Comparison of ENCODE assay signal across 19 cellular contexts in genomic region chr2:71689393-71689792, GRCh38.
DNase-seq lines count a peak whose midpoint lies in the region; ATAC-seq, FAIRE-seq and TF ChIP-seq lines count a peak whose summit lies in the region.
"Had no signal": no experiment of that assay in that cellular context is flagged by ENCODE, and none has a peak within 500 bp of the region (broad histone marks: within the 10 kb centered on the region; RNA-seq: fewer than 3 reads in every experiment).

No MANE protein-coding gene starts in this region.

- peaks cover 0 to 34% (median 10%) of the 10 kb centered on the region in 9 donors for H3K4me1 ChIP-seq in heart right ventricle
- H3K4me1 ChIP-seq in H1 (replicated peaks in 1 of 4; ENCODE audit: control insufficient read depth in 3 of 4, insufficient read depth in 4 of 4, low read length in 3 of 4): peaks cover 4 to 21% (median 6%) of the 10 kb centered on the region in 4 experiments
- H3K4me1 ChIP-seq in upper lobe of right lung: no peaks in the 10 kb centered on the region
- H3K4me1 ChIP-seq in H9 (ENCODE audit: insufficient read depth, low read length): peaks cover 6% of the 10 kb centered on the region; the same call in 1 of the 2 replicates
- H3K4me1 ChIP-seq: BE2C, HAP-1 had no signal

- ATAC-seq in heart right ventricle: peak in 5 of 8 donors; percentile 13 to 30 (median 22)
- no peak for ATAC-seq in left cardiac atrium
- ATAC-seq in upper lobe of right lung: no peak
- ATAC-seq: CD8-positive, alpha-beta T cell; GM23338 had no signal

- H3K4me3 ChIP-seq in heart right ventricle: no peak overlapping the region
- no peak overlapping the region for H3K4me3 ChIP-seq in H1 (ENCODE audit: extremely low read depth in 1 of 4, insufficient read depth in 2 of 4, low read depth in 3 of 4, low read length in 4 of 4)
- no peak overlapping the region for H3K4me3 ChIP-seq in upper lobe of right lung
- H3K4me3 ChIP-seq: GM23338, HAP-1 had no signal

- H4K20me1 ChIP-seq in H1 (replicated peaks in 1 of 2; ENCODE audit: control insufficient read depth in 1 of 2, insufficient read depth in 2 of 2, low read length in 2 of 2): no peaks in the 10 kb centered on the region
- no peaks in the 10 kb centered on the region for H4K20me1 ChIP-seq in H9 (ENCODE audit: control insufficient read depth, insufficient read depth, insufficient read length)

- no peak overlapping the region for H2AFZ ChIP-seq in H1 (ENCODE audit: low read length)
- no peak overlapping the region for H2AFZ ChIP-seq in H9 (ENCODE audit: low read length)
- H2AFZ ChIP-seq: GM23338 had no signal

- H2BK20ac ChIP-seq in H1 (ENCODE audit: low read length): no peak overlapping the region
- no peak overlapping the region for H2BK20ac ChIP-seq in H9 (ENCODE audit: low read depth, low read length, poor library complexity, severe bottlenecking)

- peak in 1 of 9 donors; percentile 6 for TF ChIP-seq CTCF in heart right ventricle (IDR thresholded peaks at IDR 0.05)
- no peak for TF ChIP-seq CTCF in H1 (IDR thresholded peaks at IDR 0.05; ENCODE audit: control extremely low read depth in 1 of 3, insufficient read depth in 1 of 3, low read depth in 1 of 3, low read length in 3 of 3)
- TF ChIP-seq CTCF in upper lobe of right lung (IDR thresholded peaks at IDR 0.05): no peak
- TF ChIP-seq CTCF in H9 (conservative IDR thresholded peaks at IDR 0.05): no peak

- H2BK5ac ChIP-seq in H1 (ENCODE audit: low read depth, low read length): no peak overlapping the region
- no peak overlapping the region for H2BK5ac ChIP-seq in H9 (ENCODE audit: insufficient read length, low read length)

- H3K23ac ChIP-seq in H1 (ENCODE audit: insufficient read length): no peak overlapping the region
- H3K23ac ChIP-seq in H9 (ENCODE audit: insufficient read length, low read depth, low read length): no peak overlapping the region

- intact Hi-C loops in heart right ventricle (cut with DNase I): loop anchor here in 7 of 10 donors (5.0 to 10.0 kb wide), 3 partner anchors 75 to 108 kb away; no protein-coding TSS in a partner anchor
- intact Hi-C loops in left cardiac atrium (cut with DNase I): loop anchor here in 1 of 2 donors (10.0 kb wide), 1 partner anchor 105 kb away; no protein-coding TSS in a partner anchor
- intact Hi-C loops in upper lobe of right lung (cut with DNase I): loop anchor here (10.0 kb wide), 1 partner anchor 1265 kb away; no protein-coding TSS in a partner anchor

- no peak overlapping the region for H2BK15ac ChIP-seq in H1 (ENCODE audit: low read length)
- H2BK15ac ChIP-seq in H9 (ENCODE audit: low read depth, low read length): no peak overlapping the region

- H3K4me2 ChIP-seq in H1 (ENCODE audit: insufficient read depth in 1 of 2, low read depth in 2 of 2, low read length in 2 of 2) (no peak overlapping the region), H9 (ENCODE audit: insufficient read depth, insufficient read length, low read length) (no peak overlapping the region)
- H3K4me2 ChIP-seq: GM23338 had no signal

- no peak for TF ChIP-seq EP300 in H1 (IDR thresholded peaks at IDR 0.05; ENCODE audit: borderline replicate concordance in 1 of 2, low read depth in 2 of 2, low read length in 2 of 2)

- TF ChIP-seq RAD21 in H1 (IDR thresholded peaks at IDR 0.05 in 1 of 2, conservative IDR thresholded peaks at IDR 0.05 in 1 of 2; ENCODE audit: low read depth in 2 of 2, low read length in 2 of 2): no peak

- H4K91ac ChIP-seq in H1 (replicated peaks; ENCODE audit: insufficient read length, low read length) (peak overlapping the region; percentile 40), H9 (ENCODE audit: insufficient read length, low read depth, low read length) (no peak overlapping the region)

- no peak overlapping the region for H3T11ph ChIP-seq in H9 (ENCODE audit: low read length)

- H3K27ac ChIP-seq in heart right ventricle: peak overlapping the region in 1 of 10 donors; percentile 1
- H3K27ac ChIP-seq in H1 (ENCODE audit: low read depth, low read length): no peak overlapping the region
- no peak overlapping the region for H3K27ac ChIP-seq in upper lobe of right lung
- no peak overlapping the region for H3K27ac ChIP-seq in H9 (ENCODE audit: insufficient read length, low read depth, low read length)

- H4K5ac ChIP-seq in H1 (ENCODE audit: insufficient read length, low read depth, low read length): no peak overlapping the region
- H4K5ac ChIP-seq in H9 (ENCODE audit: insufficient read length, low read depth, low read length): no peak overlapping the region

- H3K79me1 ChIP-seq in H1 (ENCODE audit: low read depth, low read length) (no peaks in the 10 kb centered on the region), H9 (ENCODE audit: insufficient read depth, low read depth, low read length, poor library complexity, severe bottlenecking) (no peaks in the 10 kb centered on the region)

- H3K27me3 Mint-ChIP-seq in H9 (ENCODE audit: low read depth): peaks cover 24% of the 10 kb centered on the region

- H3K4me3 Mint-ChIP-seq in H9: no peak overlapping the region
- H3K4me3 Mint-ChIP-seq: CD8-positive, alpha-beta T cell; GM23338 had no signal

- no peaks in the 10 kb centered on the region for H3K27me3 ChIP-seq in heart right ventricle
- peaks cover 0 to 2% (median 0%) of the 10 kb centered on the region in 4 experiments; a peak in 2 of 7 replicates for H3K27me3 ChIP-seq in H1 (replicated peaks in 1 of 4; ENCODE audit: control insufficient read depth in 3 of 4, extremely low read depth in 1 of 4, insufficient read depth in 3 of 4, low read length in 3 of 4)
- H3K27me3 ChIP-seq in upper lobe of right lung: no peaks in the 10 kb centered on the region
- H3K27me3 ChIP-seq in H9 (ENCODE audit: insufficient read depth, low read length): no peaks in the 10 kb centered on the region
- H3K27me3 ChIP-seq: BE2C had no signal

- H2BK12ac ChIP-seq in H1 (ENCODE audit: low read depth, low read length) (no peak overlapping the region), H9 (ENCODE audit: insufficient read length, low read depth, low read length) (no peak overlapping the region)

- TF ChIP-seq POLR2A in H1 (IDR thresholded peaks at IDR 0.05; ENCODE audit: control extremely low read depth in 1 of 2, low read depth in 2 of 2, low read length in 2 of 2): no peak

- FAIRE-seq in H1 (lab: Jason Lieb, UNC): no peak
- FAIRE-seq: A204.1, D721Med, G401.6, GM12892 had no signal

- H3K9me3 Mint-ChIP-seq in H9: no peaks in the 10 kb centered on the region; a peak in 1 of 5 replicates
- H3K9me3 Mint-ChIP-seq: CD8-positive, alpha-beta T cell; GM23338 had no signal

- POLR2A ChIA-PET in H1 (lab: Charles Lee; ENCODE audit: partially characterized antibody): interaction anchor here (0.6 to 1.4 kb wide), 2 partner anchors 47 to 71 kb away, joined by 3 to 4 read pairs; no protein-coding TSS in a partner anchor

- H3K23me2 ChIP-seq in H1 (ENCODE audit: low read depth, low read length) (no peaks in the 10 kb centered on the region), H9 (ENCODE audit: insufficient read length, low read depth, low read length, poor library complexity, severe bottlenecking) (no peaks in the 10 kb centered on the region)

- H3K4ac ChIP-seq in H1 (replicated peaks; ENCODE audit: insufficient read length, low read depth, low read length) (no peak overlapping the region), H9 (ENCODE audit: low read depth, low read length) (no peak overlapping the region)

- DNase-seq in heart right ventricle: no peak
- DNase-seq in left cardiac atrium: no peak
- DNase-seq in H1 (ENCODE audit: low read depth in 1 of 2, low spot score in 2 of 2): no peak
- peak; percentile 41 for DNase-seq in mesenteric fat pad (ENCODE audit: low spot score)
- peak; percentile 21 for DNase-seq in upper lobe of right lung
- no peak for DNase-seq in H9
- DNase-seq in cerebellar nuclear complex (lab: John Stamatoyannopoulos, UW): no peak
- DNase-seq: BE2C; CD8-positive, alpha-beta T cell; COR-L47; DMS153; DMS79 treated with DMSO at 0.1 percent for 48 hours; EL had no signal

- peaks cover 36 to 37% of the 10 kb centered on the region in 2 experiments for H3K4me1 Mint-ChIP-seq in H9

- no peak overlapping the region for H3K18ac ChIP-seq in H1 (ENCODE audit: extremely low read depth, low read length)
- H3K18ac ChIP-seq in H9 (ENCODE audit: insufficient read length, low read depth, low read length): no peak overlapping the region

- H3K9me3 ChIP-seq in heart right ventricle (no peaks in the 10 kb centered on the region), H1 (ENCODE audit: insufficient read depth in 2 of 2, low read depth in 1 of 2, low read length in 1 of 2) (no peaks in the 10 kb centered on the region), upper lobe of right lung (no peaks in the 10 kb centered on the region), H9 (ENCODE audit: control insufficient read depth, low read depth, low read length) (no peaks in the 10 kb centered on the region)
- H3K9me3 ChIP-seq: BE2C, HAP-1 had no signal

- H3K36me3 Mint-ChIP-seq in H9 (ENCODE audit: insufficient read depth in 1 of 3, low read depth in 3 of 3): peaks cover 0 to 3% (median 3%) of the 10 kb centered on the region in 3 experiments; a peak in 3 of 7 replicates

- CTCF ChIA-PET in H1 (lab: Charles Lee; ENCODE audit: partially characterized antibody): interaction anchor here (0.6 to 1.1 kb wide), 2 partner anchors 49 to 249 kb away, joined by 3 read pairs; no protein-coding TSS in a partner anchor

- no peak overlapping the region for H2BK120ac ChIP-seq in H1 (replicated peaks; ENCODE audit: low read depth, low read length)
- H2BK120ac ChIP-seq in H9 (ENCODE audit: low read depth, low read length, poor library complexity, severe bottlenecking): no peak overlapping the region

- H4K8ac ChIP-seq in H1 (ENCODE audit: extremely low read depth, insufficient read depth, low read length): no peak overlapping the region
- H4K8ac ChIP-seq in H9 (replicated peaks; ENCODE audit: insufficient read length, low read depth, low read length): no peak overlapping the region

- peaks cover 0 to 41% (median 0%) of the 10 kb centered on the region in 9 donors for H3K36me3 ChIP-seq in heart right ventricle
- H3K36me3 ChIP-seq in H1 (ENCODE audit: control insufficient read depth in 2 of 4, insufficient read depth in 4 of 4, low read length in 3 of 4): no peaks in the 10 kb centered on the region
- no peaks in the 10 kb centered on the region for H3K36me3 ChIP-seq in upper lobe of right lung
- H3K36me3 ChIP-seq: BE2C, HAP-1 had no signal

- no peaks in the 10 kb centered on the region for H3K79me2 ChIP-seq in H1 (ENCODE audit: control insufficient read depth in 1 of 2, insufficient read depth in 2 of 2, low read length in 2 of 2)
- no peaks in the 10 kb centered on the region for H3K79me2 ChIP-seq in H9 (ENCODE audit: insufficient read depth, low read length)

- H3K27ac Mint-ChIP-seq in H9: no peak overlapping the region
- H3K27ac Mint-ChIP-seq: CD8-positive, alpha-beta T cell; GM23338 had no signal

- H3K56ac ChIP-seq in H1 (replicated peaks; ENCODE audit: insufficient read length, low read depth, low read length): no peak overlapping the region
- no peak overlapping the region for H3K56ac ChIP-seq in H9 (ENCODE audit: insufficient read length, low read depth, low read length)

- H3K9ac ChIP-seq in H1 (replicated peaks in 1 of 4; ENCODE audit: extremely low read depth in 1 of 4, low read depth in 3 of 4, low read length in 3 of 4): no peak overlapping the region
- H3K9ac ChIP-seq in H9 (ENCODE audit: extremely low read depth, insufficient read length, low read length): no peak overlapping the region

- 40 to 66% methylated on average over 2 of the region's 2 CpGs for WGBS in heart right ventricle, 2 donors
- WGBS in H1 (ENCODE audit: extremely low coverage in 1 of 2, insufficient coverage in 1 of 2, insufficient read length in 1 of 2, insufficient replicate concordance in 2 of 2, low coverage in 1 of 2, low lambda C conversion rate in 2 of 2, missing lambda C conversion rate in 1 of 2), 2 experiments: 81% methylated on average over 2 of the region's 2 CpGs; no CpG with 5 or more reads in 1 of the 2 experiments
- no CpG with 5 or more reads among the region's 2 CpGs for WGBS in H9 (ENCODE audit: extremely low coverage, insufficient read length, low lambda C conversion rate)

- H2AK5ac ChIP-seq in H1 (ENCODE audit: low read depth, low read length): no peak overlapping the region
- H2AK5ac ChIP-seq in H9 (ENCODE audit: insufficient read length, low read length): no peak overlapping the region

- H3K14ac ChIP-seq in H1 (ENCODE audit: insufficient read length) (no peak overlapping the region), H9 (ENCODE audit: insufficient read depth, low read length) (no peak overlapping the region)

Comparison
In these comparisons a context has a peak if more than half of its experiments do, and no peak if none do; other contexts are left out.
1. ATAC-seq: peak in heart right ventricle (5 of 8); none in left cardiac atrium (0 of 2) and upper lobe of right lung (single experiment).
2. DNase-seq: peak in mesenteric fat pad (single experiment) and upper lobe of right lung (single experiment); none in heart right ventricle (0 of 2), left cardiac atrium (single experiment), H1 (0 of 2), H9 (single experiment) and cerebellar nuclear complex (0 of 2).